ENCODE assay signal across 2 cellular contexts in genomic region chr4:37902212-37902611, GRCh38.
TF ChIP-seq lines count a peak whose summit lies in the region.

No MANE protein-coding gene starts in this region.

TF ChIP-seq in HEK293, 187 proteins besides CTCF, POLR2A, EP300 and RAD21:
- no peak for TF ChIP-seq ZNF785 (tag by site-specific recombination; IDR thresholded peaks at IDR 0.05)
- TF ChIP-seq, protein P1, sequence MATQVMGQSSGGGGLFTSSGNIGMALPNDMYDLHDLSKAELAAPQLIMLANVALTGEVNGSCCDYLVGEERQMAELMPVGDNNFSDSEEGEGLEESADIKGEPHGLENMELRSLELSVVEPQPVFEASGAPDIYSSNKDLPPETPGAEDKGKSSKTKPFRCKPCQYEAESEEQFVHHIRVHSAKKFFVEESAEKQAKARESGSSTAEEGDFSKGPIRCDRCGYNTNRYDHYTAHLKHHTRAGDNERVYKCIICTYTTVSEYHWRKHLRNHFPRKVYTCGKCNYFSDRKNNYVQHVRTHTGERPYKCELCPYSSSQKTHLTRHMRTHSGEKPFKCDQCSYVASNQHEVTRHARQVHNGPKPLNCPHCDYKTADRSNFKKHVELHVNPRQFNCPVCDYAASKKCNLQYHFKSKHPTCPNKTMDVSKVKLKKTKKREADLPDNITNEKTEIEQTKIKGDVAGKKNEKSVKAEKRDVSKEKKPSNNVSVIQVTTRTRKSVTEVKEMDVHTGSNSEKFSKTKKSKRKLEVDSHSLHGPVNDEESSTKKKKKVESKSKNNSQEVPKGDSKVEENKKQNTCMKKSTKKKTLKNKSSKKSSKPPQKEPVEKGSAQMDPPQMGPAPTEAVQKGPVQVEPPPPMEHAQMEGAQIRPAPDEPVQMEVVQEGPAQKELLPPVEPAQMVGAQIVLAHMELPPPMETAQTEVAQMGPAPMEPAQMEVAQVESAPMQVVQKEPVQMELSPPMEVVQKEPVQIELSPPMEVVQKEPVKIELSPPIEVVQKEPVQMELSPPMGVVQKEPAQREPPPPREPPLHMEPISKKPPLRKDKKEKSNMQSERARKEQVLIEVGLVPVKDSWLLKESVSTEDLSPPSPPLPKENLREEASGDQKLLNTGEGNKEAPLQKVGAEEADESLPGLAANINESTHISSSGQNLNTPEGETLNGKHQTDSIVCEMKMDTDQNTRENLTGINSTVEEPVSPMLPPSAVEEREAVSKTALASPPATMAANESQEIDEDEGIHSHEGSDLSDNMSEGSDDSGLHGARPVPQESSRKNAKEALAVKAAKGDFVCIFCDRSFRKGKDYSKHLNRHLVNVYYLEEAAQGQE (tag by site-specific recombination; IDR thresholded peaks at IDR 0.05) = peak; percentile 70; the same call in 1 of the 2 replicates

TF ChIP-seq in K562, 482 proteins besides CTCF, POLR2A, EP300 and RAD21:
- no peak for TF ChIP-seq L3MBTL2 (IDR thresholded peaks at IDR 0.05)
- TF ChIP-seq, protein P2, sequence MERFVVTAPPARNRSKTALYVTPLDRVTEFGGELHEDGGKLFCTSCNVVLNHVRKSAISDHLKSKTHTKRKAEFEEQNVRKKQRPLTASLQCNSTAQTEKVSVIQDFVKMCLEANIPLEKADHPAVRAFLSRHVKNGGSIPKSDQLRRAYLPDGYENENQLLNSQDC (CRISPR knock-in tag; IDR thresholded peaks at IDR 0.05) = no peak
- no peak for TF ChIP-seq ZNF76 (CRISPR knock-in tag; IDR thresholded peaks at IDR 0.05; ENCODE audit: borderline replicate concordance)
- TF ChIP-seq CREB3L1 (IDR thresholded peaks at IDR 0.05; ENCODE audit: borderline replicate concordance, low read depth) = no peak
- TF ChIP-seq CBX8 (IDR thresholded peaks at IDR 0.05; ENCODE audit: borderline replicate concordance, extremely low read depth, low read depth, low read length, poor library complexity, severe bottlenecking) = no peak
- TF ChIP-seq PCBP1 (IDR thresholded peaks at IDR 0.05; ENCODE audit: low read depth, low read length, poor library complexity, severe bottlenecking) = no peak
- no peak for TF ChIP-seq KDM2B (CRISPR knock-in tag; IDR thresholded peaks at IDR 0.05)
